8 cellular contexts compared by ENCODE assay signal in the genomic region with DNA sequence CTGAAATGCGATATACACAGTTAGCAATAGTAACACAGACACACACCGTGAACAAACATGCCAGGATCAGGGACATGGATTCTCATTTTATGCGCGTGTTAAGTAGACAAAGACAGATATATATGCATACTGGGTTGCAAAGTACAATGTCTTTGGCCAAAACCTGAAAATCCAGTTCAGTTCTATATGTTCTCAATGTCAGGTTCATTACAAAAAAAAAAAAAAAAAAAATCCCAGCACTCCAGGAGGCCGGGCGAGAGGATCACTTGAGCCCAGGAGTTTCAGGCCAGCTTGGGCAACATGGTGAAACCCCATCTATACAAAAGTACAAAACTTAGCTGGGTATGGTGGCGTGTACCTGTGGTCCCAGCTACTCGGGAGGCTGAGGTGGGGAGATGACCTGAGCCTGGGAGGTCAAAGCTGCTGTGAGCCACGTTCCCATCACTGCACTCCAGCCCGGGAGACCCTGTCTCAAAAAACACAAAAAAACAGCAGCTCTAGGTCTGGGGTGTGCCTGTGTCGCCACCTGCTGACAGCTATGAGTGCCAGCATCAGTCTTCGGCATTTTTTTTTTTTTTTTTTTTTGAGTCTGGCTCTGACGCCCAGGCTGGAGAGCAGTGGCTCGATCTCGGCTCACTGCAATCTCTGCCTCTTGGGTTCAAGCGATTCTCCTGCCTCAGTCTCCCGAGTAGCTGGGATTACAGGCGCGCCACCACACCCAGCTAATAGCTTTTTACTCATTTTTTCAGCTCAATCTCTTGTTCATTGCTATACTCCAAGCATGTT. TPM values are rescaled to one million over a fixed set of nuclear protein-coding genes. Genes with fewer than 3 reads are reported as not detected.
DNase-seq lines count a peak whose midpoint lies in the region; ATAC-seq, FAIRE-seq and TF ChIP-seq lines count a peak whose summit lies in the region.

No MANE protein-coding gene starts in this region.

- no peak for ATAC-seq in GM21786 (IDR thresholded peaks at IDR 0.05; ENCODE audit: unreplicated experiment)

- CTCF ChIA-PET in GM10248 (lab: Yijun Ruan, JAX) = interaction anchor here (0.6 to 7.5 kb wide), 40 partner anchors 10 to 551 kb away, joined by 3 to 125 read pairs (median 5); partner anchors contain the start of genes AP2S1 and SLC1A5
- CTCF ChIA-PET in mammary epithelial cell (lab: Charles Lee; ENCODE audit: low non-redundant PET) = interaction anchor here (0.6 to 1.0 kb wide), 5 partner anchors 10 to 89 kb away, joined by 3 to 5 read pairs (median 3); no protein-coding TSS in a partner anchor

- H4K20me1 ChIP-seq in mammary epithelial cell (ENCODE audit: insufficient read depth, low read length) = no peaks in the 10 kb centered on the region

- H3K4me3 ChIP-seq in mammary epithelial cell (replicated peaks in 1 of 3; ENCODE audit: insufficient read depth in 1 of 3, low read depth in 2 of 3, low read length in 3 of 3) = no peak overlapping the region

- no peaks in the 10 kb centered on the region for H3K27me3 ChIP-seq in mammary epithelial cell (ENCODE audit: insufficient read depth, low read length)

- H3K4me1 ChIP-seq in mammary epithelial cell (ENCODE audit: insufficient read depth, low read length) = peaks cover 10% of the 10 kb centered on the region

- dilution Hi-C loops in mammary epithelial cell (cut with HindIII; ENCODE audit: low sequenced_read_pairs) = no loop called here

- 40% methylated on average over 12 of the region's 19 CpGs for WGBS in mammary epithelial cell (ENCODE audit: low coverage, missing lambda C conversion rate)

- POLR2A ChIA-PET in GM10248 (lab: Yijun Ruan, JAX) = interaction anchor here (0.6 to 1.0 kb wide), 5 partner anchors 10 to 1881 kb away, joined by 3 to 8 read pairs (median 3); partner anchors contain the start of gene AP2S1

- H3K9ac ChIP-seq in mammary epithelial cell (ENCODE audit: insufficient read depth, low read length) = no peak overlapping the region

- no peak overlapping the region for H3K4me2 ChIP-seq in mammary epithelial cell (ENCODE audit: insufficient read depth, low read depth, low read length)

- no peak overlapping the region for H2AFZ ChIP-seq in mammary epithelial cell (ENCODE audit: low read depth, low read length)

- H3K27ac ChIP-seq in mammary epithelial cell (ENCODE audit: insufficient read depth, low read depth, low read length) = no peak overlapping the region

- peak; percentile 72 for DNase-seq in GM10248 (ENCODE audit: extremely low spot score)
- peak; percentile 76 for DNase-seq in NCI-H146 (lab: John Stamatoyannopoulos, UW)
- peak; percentile 19 for DNase-seq in T-helper 22 cell (ENCODE audit: low read depth)
- DNase-seq in mammary epithelial cell = peak; percentile 49
- DNase-seq in kidney glomerular epithelial cell (lab: John Stamatoyannopoulos, UW) = peak; percentile 15
- peak; percentile 49 for DNase-seq in stimulated activated CD4-positive, alpha-beta T cell treated with anti-CD3 and anti-CD28 coated beads, Interleukin-4, amount 100 ng/mL, for 24 hours
- DNase-seq in HTR-8/SVneo (ENCODE audit: insufficient read length, low spot score) = no peak

- peaks cover 25% of the 10 kb centered on the region for H3K79me2 ChIP-seq in mammary epithelial cell (ENCODE audit: insufficient read depth, low read length)

- H3K36me3 ChIP-seq in mammary epithelial cell (ENCODE audit: insufficient read depth, low read length) = peaks cover 18% of the 10 kb centered on the region

- in situ Hi-C loops in mammary epithelial cell (cut with MboI; ENCODE audit: low sequenced_read_pairs in 2 of 2) = loop anchor here in 1 of 2 donors (5.0 kb wide), 2 partner anchors 53 to 88 kb away; partner anchors contain the start of gene SLC1A5

- intact Hi-C loops in mammary epithelial cell (cut with micrococcal nuclease) = loop anchor here (1.0 kb wide), 2 partner anchors 52 to 83 kb away; partner anchors contain the start of gene SLC1A5

- no peaks in the 10 kb centered on the region for H3K9me3 ChIP-seq in mammary epithelial cell (replicated peaks; ENCODE audit: insufficient read depth, low read length)

- FAIRE-seq in HTR-8/SVneo (lab: Jason Lieb, UNC) = no peak

- peak; percentile 76 for TF ChIP-seq CTCF in GM10248 (IDR thresholded peaks at IDR 0.05; ENCODE audit: control extremely low read depth, extremely low read depth, low read depth, missing control alignments)
- TF ChIP-seq CTCF in mammary epithelial cell (conservative IDR thresholded peaks at IDR 0.05 in 1 of 2, IDR thresholded peaks at IDR 0.05 in 1 of 2; ENCODE audit: extremely low read depth in 1 of 2, insufficient read depth in 1 of 2, low read depth in 1 of 2, low read length in 2 of 2) = peak; percentile 77 to 89

- no TSS peak for BruUV-seq in mammary epithelial cell (replicated peaks; lab: Mats Ljungman, UMichigan)

RNA-seq across cellular contexts. Expression of gene AP2S1, which starts 10.3 kb away (rescaled TPM):
- 100 to 1,000 TPM in 1 of 2 donors, 10 to 100 TPM in 1; 67.5 to 257 TPM for total RNA-seq in mammary epithelial cell
- 295 TPM for polyA plus RNA-seq in mammary epithelial cell
- 220 TPM for polyA minus RNA-seq in mammary epithelial cell

RNA-seq across cellular contexts. Expression of gene ARHGAP35, which starts 20.4 kb away (rescaled TPM):
- 10 to 100 TPM; 45.7 to 45.8 TPM for total RNA-seq in mammary epithelial cell
- 18.1 TPM for polyA plus RNA-seq in mammary epithelial cell
- polyA minus RNA-seq in mammary epithelial cell = 75.1 TPM

RNA-seq across cellular contexts. Expression of gene SLC1A5, which starts 52.0 kb away (rescaled TPM):
- 100 to 1,000 TPM; 328 to 370 TPM for total RNA-seq in mammary epithelial cell
- polyA plus RNA-seq in mammary epithelial cell = 274 TPM
- 353 TPM for polyA minus RNA-seq in mammary epithelial cell
